ENCODE assay signal across 1 cellular context in the genomic region with DNA sequence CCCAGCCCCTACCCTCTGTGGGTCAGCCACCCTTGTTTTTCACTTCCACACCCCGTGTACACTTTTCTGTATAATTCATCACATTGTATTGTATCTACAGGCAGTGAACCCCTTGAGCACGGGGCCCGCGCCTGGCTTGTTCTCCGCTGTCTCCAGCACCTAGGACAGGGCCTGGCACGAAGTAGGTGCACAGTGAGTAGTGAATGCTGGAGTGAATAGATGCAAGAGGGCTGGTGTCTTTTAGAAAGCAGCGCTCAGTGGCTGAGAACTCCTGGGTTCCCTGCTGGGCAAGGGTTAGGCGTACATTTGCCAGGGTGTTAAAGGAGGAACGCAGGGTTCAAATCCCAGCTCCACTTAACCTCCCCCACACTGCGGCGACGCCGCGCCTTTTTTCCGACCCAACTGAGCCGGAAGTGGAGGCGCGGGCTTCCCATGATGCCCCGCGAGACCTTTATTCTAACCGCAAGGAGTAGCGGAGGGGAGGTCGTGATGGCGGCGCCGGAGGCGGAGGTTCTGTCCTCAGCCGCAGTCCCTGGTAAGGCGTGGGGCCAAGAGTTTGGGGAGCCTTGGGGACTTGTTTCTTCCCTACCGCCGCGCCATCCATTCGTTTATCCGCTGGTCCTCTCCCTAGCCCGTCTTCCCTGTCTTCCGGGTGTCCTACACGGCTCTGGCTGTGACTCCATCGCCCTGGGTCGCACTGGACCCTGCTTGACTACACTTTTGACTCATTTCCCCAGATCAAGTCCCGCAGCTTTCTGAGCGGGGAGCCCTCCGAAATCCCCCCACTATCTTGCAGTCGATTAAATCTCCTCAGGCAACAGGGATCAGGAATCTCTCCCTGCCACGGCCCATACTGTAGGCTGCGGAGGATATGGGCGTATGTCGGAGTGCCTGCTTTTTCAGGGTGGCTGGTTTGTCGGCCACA.
TF ChIP-seq lines count a peak whose summit lies in the region.

A gene with protein sequence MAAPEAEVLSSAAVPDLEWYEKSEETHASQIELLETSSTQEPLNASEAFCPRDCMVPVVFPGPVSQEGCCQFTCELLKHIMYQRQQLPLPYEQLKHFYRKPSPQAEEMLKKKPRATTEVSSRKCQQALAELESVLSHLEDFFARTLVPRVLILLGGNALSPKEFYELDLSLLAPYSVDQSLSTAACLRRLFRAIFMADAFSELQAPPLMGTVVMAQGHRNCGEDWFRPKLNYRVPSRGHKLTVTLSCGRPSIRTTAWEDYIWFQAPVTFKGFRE (plus strand): TSS at position 454 of the 925 bp plus-strand sequence. CDS start 36 bp downstream, at position 490.

TF ChIP-seq in HepG2, 621 proteins besides CTCF, POLR2A, EP300 and RAD21 (continued from another document and continues in another):
- TF ChIP-seq, protein P1, sequence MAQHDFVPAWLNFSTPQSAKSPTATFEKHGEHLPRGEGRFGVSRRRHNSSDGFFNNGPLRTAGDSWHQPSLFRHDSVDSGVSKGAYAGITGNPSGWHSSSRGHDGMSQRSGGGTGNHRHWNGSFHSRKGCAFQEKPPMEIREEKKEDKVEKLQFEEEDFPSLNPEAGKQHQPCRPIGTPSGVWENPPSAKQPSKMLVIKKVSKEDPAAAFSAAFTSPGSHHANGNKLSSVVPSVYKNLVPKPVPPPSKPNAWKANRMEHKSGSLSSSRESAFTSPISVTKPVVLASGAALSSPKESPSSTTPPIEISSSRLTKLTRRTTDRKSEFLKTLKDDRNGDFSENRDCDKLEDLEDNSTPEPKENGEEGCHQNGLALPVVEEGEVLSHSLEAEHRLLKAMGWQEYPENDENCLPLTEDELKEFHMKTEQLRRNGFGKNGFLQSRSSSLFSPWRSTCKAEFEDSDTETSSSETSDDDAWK (CRISPR knock-in tag; IDR thresholded peaks at IDR 0.05) = no peak
- TF ChIP-seq, protein P2, sequence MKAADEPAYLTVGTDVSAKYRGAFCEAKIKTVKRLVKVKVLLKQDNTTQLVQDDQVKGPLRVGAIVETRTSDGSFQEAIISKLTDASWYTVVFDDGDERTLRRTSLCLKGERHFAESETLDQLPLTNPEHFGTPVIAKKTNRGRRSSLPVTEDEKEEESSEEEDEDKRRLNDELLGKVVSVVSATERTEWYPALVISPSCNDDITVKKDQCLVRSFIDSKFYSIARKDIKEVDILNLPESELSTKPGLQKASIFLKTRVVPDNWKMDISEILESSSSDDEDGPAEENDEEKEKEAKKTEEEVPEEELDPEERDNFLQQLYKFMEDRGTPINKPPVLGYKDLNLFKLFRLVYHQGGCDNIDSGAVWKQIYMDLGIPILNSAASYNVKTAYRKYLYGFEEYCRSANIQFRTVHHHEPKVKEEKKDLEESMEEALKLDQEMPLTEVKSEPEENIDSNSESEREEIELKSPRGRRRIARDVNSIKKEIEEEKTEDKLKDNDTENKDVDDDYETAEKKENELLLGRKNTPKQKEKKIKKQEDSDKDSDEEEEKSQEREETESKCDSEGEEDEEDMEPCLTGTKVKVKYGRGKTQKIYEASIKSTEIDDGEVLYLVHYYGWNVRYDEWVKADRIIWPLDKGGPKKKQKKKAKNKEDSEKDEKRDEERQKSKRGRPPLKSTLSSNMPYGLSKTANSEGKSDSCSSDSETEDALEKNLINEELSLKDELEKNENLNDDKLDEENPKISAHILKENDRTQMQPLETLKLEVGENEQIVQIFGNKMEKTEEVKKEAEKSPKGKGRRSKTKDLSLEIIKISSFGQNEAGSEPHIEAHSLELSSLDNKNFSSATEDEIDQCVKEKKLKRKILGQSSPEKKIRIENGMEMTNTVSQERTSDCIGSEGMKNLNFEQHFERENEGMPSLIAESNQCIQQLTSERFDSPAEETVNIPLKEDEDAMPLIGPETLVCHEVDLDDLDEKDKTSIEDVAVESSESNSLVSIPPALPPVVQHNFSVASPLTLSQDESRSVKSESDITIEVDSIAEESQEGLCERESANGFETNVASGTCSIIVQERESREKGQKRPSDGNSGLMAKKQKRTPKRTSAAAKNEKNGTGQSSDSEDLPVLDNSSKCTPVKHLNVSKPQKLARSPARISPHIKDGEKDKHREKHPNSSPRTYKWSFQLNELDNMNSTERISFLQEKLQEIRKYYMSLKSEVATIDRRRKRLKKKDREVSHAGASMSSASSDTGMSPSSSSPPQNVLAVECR (CRISPR knock-in tag; IDR thresholded peaks at IDR 0.05; ENCODE audit: borderline replicate concordance) = peak; percentile 95
- TF ChIP-seq, protein P3, sequence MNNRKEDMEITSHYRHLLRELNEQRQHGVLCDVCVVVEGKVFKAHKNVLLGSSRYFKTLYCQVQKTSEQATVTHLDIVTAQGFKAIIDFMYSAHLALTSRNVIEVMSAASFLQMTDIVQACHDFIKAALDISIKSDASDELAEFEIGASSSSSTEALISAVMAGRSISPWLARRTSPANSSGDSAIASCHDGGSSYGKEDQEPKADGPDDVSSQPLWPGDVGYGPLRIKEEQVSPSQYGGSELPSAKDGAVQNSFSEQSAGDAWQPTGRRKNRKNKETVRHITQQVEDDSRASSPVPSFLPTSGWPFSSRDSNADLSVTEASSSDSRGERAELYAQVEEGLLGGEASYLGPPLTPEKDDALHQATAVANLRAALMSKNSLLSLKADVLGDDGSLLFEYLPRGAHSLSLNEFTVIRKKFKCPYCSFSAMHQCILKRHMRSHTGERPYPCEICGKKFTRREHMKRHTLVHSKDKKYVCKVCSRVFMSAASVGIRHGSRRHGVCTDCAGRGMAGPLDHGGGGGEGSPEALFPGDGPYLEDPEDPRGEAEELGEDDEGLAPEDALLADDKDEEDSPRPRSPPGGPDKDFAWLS (CRISPR knock-in tag; IDR thresholded peaks at IDR 0.05; ENCODE audit: borderline replicate concordance) = no peak
- peak; percentile 19; the same call in 1 of the 2 replicates for TF ChIP-seq KDM4B (CRISPR knock-in tag; IDR thresholded peaks at IDR 0.05)
- TF ChIP-seq ZNF746 (CRISPR knock-in tag; IDR thresholded peaks at IDR 0.05) = peak; percentile 66
- TF ChIP-seq TRIM24 (CRISPR knock-in tag; IDR thresholded peaks at IDR 0.05) = no peak
- no peak for TF ChIP-seq MED13 (CRISPR knock-in tag; IDR thresholded peaks at IDR 0.05)
- TF ChIP-seq SIX1 (CRISPR knock-in tag; IDR thresholded peaks at IDR 0.05; ENCODE audit: borderline replicate concordance) = peak; percentile 51; the same call in 1 of the 2 replicates
- no peak for TF ChIP-seq PAWR (CRISPR knock-in tag; IDR thresholded peaks at IDR 0.05; ENCODE audit: borderline replicate concordance)
- TF ChIP-seq SP140L (CRISPR knock-in tag; IDR thresholded peaks at IDR 0.05; ENCODE audit: borderline replicate concordance) = no peak; the same call in 1 of the 2 replicates
- no peak for TF ChIP-seq ZNF430 (CRISPR knock-in tag; IDR thresholded peaks at IDR 0.05)
- TF ChIP-seq, protein P4, sequence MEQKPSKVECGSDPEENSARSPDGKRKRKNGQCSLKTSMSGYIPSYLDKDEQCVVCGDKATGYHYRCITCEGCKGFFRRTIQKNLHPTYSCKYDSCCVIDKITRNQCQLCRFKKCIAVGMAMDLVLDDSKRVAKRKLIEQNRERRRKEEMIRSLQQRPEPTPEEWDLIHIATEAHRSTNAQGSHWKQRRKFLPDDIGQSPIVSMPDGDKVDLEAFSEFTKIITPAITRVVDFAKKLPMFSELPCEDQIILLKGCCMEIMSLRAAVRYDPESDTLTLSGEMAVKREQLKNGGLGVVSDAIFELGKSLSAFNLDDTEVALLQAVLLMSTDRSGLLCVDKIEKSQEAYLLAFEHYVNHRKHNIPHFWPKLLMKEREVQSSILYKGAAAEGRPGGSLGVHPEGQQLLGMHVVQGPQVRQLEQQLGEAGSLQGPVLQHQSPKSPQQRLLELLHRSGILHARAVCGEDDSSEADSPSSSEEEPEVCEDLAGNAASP (CRISPR knock-in tag; IDR thresholded peaks at IDR 0.05; ENCODE audit: borderline replicate concordance) = peak; percentile 67; the same call in 1 of the 2 replicates
- peak; percentile 1 for TF ChIP-seq ZEB1 (IDR thresholded peaks at IDR 0.05; ENCODE audit: insufficient replicate concordance, low read depth)
- no peak; the same call in 1 of the 2 replicates for TF ChIP-seq REL (CRISPR knock-in tag; conservative IDR thresholded peaks at IDR 0.05)
- TF ChIP-seq, protein P5, sequence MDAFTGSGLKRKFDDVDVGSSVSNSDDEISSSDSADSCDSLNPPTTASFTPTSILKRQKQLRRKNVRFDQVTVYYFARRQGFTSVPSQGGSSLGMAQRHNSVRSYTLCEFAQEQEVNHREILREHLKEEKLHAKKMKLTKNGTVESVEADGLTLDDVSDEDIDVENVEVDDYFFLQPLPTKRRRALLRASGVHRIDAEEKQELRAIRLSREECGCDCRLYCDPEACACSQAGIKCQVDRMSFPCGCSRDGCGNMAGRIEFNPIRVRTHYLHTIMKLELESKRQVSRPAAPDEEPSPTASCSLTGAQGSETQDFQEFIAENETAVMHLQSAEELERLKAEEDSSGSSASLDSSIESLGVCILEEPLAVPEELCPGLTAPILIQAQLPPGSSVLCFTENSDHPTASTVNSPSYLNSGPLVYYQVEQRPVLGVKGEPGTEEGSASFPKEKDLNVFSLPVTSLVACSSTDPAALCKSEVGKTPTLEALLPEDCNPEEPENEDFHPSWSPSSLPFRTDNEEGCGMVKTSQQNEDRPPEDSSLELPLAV (CRISPR knock-in tag; conservative IDR thresholded peaks at IDR 0.05; ENCODE audit: low read depth) = no peak
- TF ChIP-seq, protein P6, sequence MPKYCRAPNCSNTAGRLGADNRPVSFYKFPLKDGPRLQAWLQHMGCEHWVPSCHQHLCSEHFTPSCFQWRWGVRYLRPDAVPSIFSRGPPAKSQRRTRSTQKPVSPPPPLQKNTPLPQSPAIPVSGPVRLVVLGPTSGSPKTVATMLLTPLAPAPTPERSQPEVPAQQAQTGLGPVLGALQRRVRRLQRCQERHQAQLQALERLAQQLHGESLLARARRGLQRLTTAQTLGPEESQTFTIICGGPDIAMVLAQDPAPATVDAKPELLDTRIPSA (CRISPR knock-in tag; IDR thresholded peaks at IDR 0.05; ENCODE audit: borderline replicate concordance) = no peak
- no peak for TF ChIP-seq ZFYVE20 (CRISPR knock-in tag; IDR thresholded peaks at IDR 0.05; ENCODE audit: borderline replicate concordance, low read depth)
- TF ChIP-seq ZNF572 (CRISPR knock-in tag; IDR thresholded peaks at IDR 0.05) = no peak; the same call in 1 of the 2 replicates
- TF ChIP-seq ZNF101 (CRISPR knock-in tag; IDR thresholded peaks at IDR 0.05; ENCODE audit: borderline replicate concordance, low read depth) = no peak
- TF ChIP-seq ZNF703 (CRISPR knock-in tag; IDR thresholded peaks at IDR 0.05; ENCODE audit: borderline replicate concordance) = no peak; the same call in 1 of the 2 replicates
- no peak; the same call in 1 of the 2 replicates for TF ChIP-seq ZNF713 (CRISPR knock-in tag; IDR thresholded peaks at IDR 0.05)
- peak; percentile 78; the same call in 1 of the 2 replicates for TF ChIP-seq ZNF749 (CRISPR knock-in tag; IDR thresholded peaks at IDR 0.05; ENCODE audit: borderline replicate concordance)
- TF ChIP-seq, protein P7, sequence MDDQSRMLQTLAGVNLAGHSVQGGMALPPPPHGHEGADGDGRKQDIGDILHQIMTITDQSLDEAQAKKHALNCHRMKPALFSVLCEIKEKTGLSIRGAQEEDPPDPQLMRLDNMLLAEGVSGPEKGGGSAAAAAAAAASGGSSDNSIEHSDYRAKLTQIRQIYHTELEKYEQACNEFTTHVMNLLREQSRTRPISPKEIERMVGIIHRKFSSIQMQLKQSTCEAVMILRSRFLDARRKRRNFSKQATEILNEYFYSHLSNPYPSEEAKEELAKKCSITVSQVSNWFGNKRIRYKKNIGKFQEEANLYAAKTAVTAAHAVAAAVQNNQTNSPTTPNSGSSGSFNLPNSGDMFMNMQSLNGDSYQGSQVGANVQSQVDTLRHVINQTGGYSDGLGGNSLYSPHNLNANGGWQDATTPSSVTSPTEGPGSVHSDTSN (CRISPR knock-in tag; IDR thresholded peaks at IDR 0.05; ENCODE audit: borderline replicate concordance) = no peak
- peak; percentile 91 for TF ChIP-seq ZNF605 (CRISPR knock-in tag; IDR thresholded peaks at IDR 0.05)
- TF ChIP-seq ZFP36L1 (CRISPR knock-in tag; IDR thresholded peaks at IDR 0.05) = peak; percentile 75
- no peak for TF ChIP-seq ZNF660 (CRISPR knock-in tag; IDR thresholded peaks at IDR 0.05; ENCODE audit: borderline replicate concordance, low read depth)
- TF ChIP-seq, protein P8, sequence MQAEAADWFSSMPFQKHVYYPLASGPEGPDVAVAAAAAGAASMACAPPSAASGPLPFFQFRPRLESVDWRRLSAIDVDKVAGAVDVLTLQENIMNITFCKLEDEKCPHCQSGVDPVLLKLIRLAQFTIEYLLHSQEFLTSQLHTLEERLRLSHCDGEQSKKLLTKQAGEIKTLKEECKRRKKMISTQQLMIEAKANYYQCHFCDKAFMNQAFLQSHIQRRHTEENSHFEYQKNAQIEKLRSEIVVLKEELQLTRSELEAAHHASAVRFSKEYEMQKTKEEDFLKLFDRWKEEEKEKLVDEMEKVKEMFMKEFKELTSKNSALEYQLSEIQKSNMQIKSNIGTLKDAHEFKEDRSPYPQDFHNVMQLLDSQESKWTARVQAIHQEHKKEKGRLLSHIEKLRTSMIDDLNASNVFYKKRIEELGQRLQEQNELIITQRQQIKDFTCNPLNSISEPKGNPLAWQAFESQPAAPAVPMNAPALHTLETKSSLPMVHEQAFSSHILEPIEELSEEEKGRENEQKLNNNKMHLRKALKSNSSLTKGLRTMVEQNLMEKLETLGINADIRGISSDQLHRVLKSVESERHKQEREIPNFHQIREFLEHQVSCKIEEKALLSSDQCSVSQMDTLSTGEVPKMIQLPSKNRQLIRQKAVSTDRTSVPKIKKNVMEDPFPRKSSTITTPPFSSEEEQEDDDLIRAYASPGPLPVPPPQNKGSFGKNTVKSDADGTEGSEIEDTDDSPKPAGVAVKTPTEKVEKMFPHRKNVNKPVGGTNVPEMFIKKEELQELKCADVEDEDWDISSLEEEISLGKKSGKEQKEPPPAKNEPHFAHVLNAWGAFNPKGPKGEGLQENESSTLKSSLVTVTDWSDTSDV (CRISPR knock-in tag; IDR thresholded peaks at IDR 0.05) = no peak; the same call in 1 of the 2 replicates
- TF ChIP-seq, protein P9, sequence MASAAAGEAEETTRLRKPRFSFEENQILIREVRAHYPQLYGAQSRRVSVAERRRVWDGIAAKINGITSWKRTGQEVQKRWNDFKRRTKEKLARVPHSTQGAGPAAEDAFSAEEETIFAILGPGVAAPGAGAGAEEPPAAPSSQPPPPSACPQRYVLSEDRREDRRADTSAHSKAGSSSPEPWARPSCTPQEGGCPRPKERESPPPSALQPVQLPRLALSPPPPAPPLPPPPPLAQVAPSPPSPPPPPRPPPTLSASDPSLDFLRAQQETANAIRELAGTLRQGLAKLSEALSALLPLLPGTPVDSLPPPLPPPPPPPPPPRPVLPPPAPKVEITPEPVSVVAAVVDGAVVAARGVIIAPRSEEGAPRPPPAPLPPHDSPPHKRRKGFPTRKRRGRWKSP (CRISPR knock-in tag; IDR thresholded peaks at IDR 0.05) = 0 out of 2 replicates have a peak, but pooled peaks have one; percentile 37
- no peak for TF ChIP-seq SETDB1 (CRISPR knock-in tag; IDR thresholded peaks at IDR 0.05; ENCODE audit: borderline replicate concordance)
- TF ChIP-seq ZNF12 (CRISPR knock-in tag; IDR thresholded peaks at IDR 0.05) = no peak; the same call in 1 of the 2 replicates
- TF ChIP-seq RELA (CRISPR knock-in tag; IDR thresholded peaks at IDR 0.05) = 0 out of 2 replicates have a peak, but pooled peaks have one; percentile 25
- TF ChIP-seq NFE2 (CRISPR knock-in tag; IDR thresholded peaks at IDR 0.05) = no peak
- no peak; the same call in 1 of the 2 replicates for TF ChIP-seq ATF1 (CRISPR knock-in tag; IDR thresholded peaks at IDR 0.05)
- peak; percentile 51 for TF ChIP-seq MED8 (CRISPR knock-in tag; IDR thresholded peaks at IDR 0.05; ENCODE audit: insufficient replicate concordance)
- peak; percentile 59; the same call in 1 of the 2 replicates for TF ChIP-seq ZNF17 (CRISPR knock-in tag; IDR thresholded peaks at IDR 0.05)
- no peak for TF ChIP-seq ZNF180 (CRISPR knock-in tag; IDR thresholded peaks at IDR 0.05; ENCODE audit: borderline replicate concordance, low read depth)
- no peak for TF ChIP-seq DNMT3B (CRISPR knock-in tag; conservative IDR thresholded peaks at IDR 0.05)
- no peak for TF ChIP-seq ZNF230 (CRISPR knock-in tag; IDR thresholded peaks at IDR 0.05)
- TF ChIP-seq TAF1 (CRISPR knock-in tag; IDR thresholded peaks at IDR 0.05) = peak; percentile 96
- TF ChIP-seq GTF2F1 (IDR thresholded peaks at IDR 0.05; ENCODE audit: low read length) = no peak
- peak; percentile 86 for TF ChIP-seq MEF2D (CRISPR knock-in tag; IDR thresholded peaks at IDR 0.05)
